Comparison of ENCODE assay signal across 9 cellular contexts in genomic region chr3:128496602-128497304, GRCh38. TPM values are rescaled to one million over a fixed set of nuclear protein-coding genes. Genes with fewer than 3 reads are reported as not detected.
A peak's percentile ranks its signal among the peaks of the same experiment; 100 is the strongest.
DNase-seq lines count a peak whose midpoint lies in the region; ATAC-seq and TF ChIP-seq lines count a peak whose summit lies in the region.
"Had no signal": no experiment of that assay in that cellular context is flagged by ENCODE, and none has a peak within 500 bp of the region (broad histone marks: within the 10 kb centered on the region; RNA-seq: fewer than 3 reads in every experiment).

No MANE protein-coding gene starts in this region.

- TF ChIP-seq CTCF in DND-41 (IDR thresholded peaks at IDR 0.05; ENCODE audit: borderline replicate concordance, extremely low read depth, low read length, poor library complexity, severe bottlenecking) (no peak), fibroblast of the aortic adventitia (IDR thresholded peaks at IDR 0.05; ENCODE audit: insufficient read depth, low read length) (no peak)

- no peaks in the 10 kb centered on the region for H3K36me3 ChIP-seq in DND-41 (ENCODE audit: insufficient read depth, low read length)

- no peaks in the 10 kb centered on the region for H4K20me1 ChIP-seq in DND-41 (ENCODE audit: insufficient read depth, low read length)

- H3K27me3 Mint-ChIP-seq in T-cell: peaks cover 55 to 74% of the 10 kb centered on the region in 2 donors

- H3K27ac Mint-ChIP-seq in T-cell: no peak overlapping the region

- H3K4me1 ChIP-seq in DND-41 (ENCODE audit: insufficient read depth, low read length): peaks cover 11% of the 10 kb centered on the region

- H3K4me3 ChIP-seq in DND-41 (ENCODE audit: low read depth in 1 of 2, low read length in 2 of 2) (peak overlapping the region in 1 of 2 experiments; percentile 54; a peak in 2 of 4 replicates), fibroblast of the aortic adventitia (ENCODE audit: low read depth, low read length) (no peak overlapping the region)

- H3K36me3 Mint-ChIP-seq in T-cell: no peaks in the 10 kb centered on the region

- H3K27ac ChIP-seq in DND-41 (ENCODE audit: low read length): no peak overlapping the region

- CTCF ChIA-PET in T-cell (lab: Charles Lee): interaction anchor here (0.6 to 1.6 kb wide), 5 partner anchors 30 to 398 kb away, joined by 3 to 7 read pairs (median 4); no protein-coding TSS in a partner anchor

- H3K4me2 ChIP-seq in DND-41 (ENCODE audit: insufficient read depth, low read length): peak overlapping the region; percentile 71

- DNase-seq in DND-41 (no peak), T-cell (peak in 1 of 34 experiments; percentile 23), fibroblast of the aortic adventitia (ENCODE audit: low read depth) (peak; percentile 22), renal cortical epithelial cell (ENCODE audit: low read depth) (peak; percentile 11), H4 (ENCODE audit: low spot score) (no peak), COLO829 (ENCODE audit: low spot score) (no peak), SW 1271 (lab: John Stamatoyannopoulos, UW) (no peak)
- DNase-seq: HCEC 1CT had no signal

- H2AFZ ChIP-seq in DND-41 (ENCODE audit: low read depth, low read length): peak overlapping the region; percentile 82

- H3K9me3 ChIP-seq in DND-41 (ENCODE audit: insufficient read depth, low read length, severe bottlenecking): no peaks in the 10 kb centered on the region

- H3K4me3 Mint-ChIP-seq in T-cell: peak overlapping the region; percentile 68 to 77 (median 74)

- H3K9ac ChIP-seq in DND-41 (ENCODE audit: low read depth, low read length): peak overlapping the region; percentile 47; the same call in 1 of the 2 replicates

- H3K79me2 ChIP-seq in DND-41 (ENCODE audit: insufficient read depth, low read length): no peaks in the 10 kb centered on the region

- POLR2A ChIA-PET in T-cell (lab: Charles Lee): no interaction called here

- peaks cover 6% of the 10 kb centered on the region for H3K27me3 ChIP-seq in DND-41 (ENCODE audit: insufficient read depth, low read length, poor library complexity)

- ATAC-seq in DND-41 (ENCODE audit: insufficient read depth, low read depth): no peak
- ATAC-seq in T-cell (replicated peaks in 1 of 4): no peak
- ATAC-seq in GM19023 (IDR thresholded peaks at IDR 0.05; ENCODE audit: unreplicated experiment): no peak

- peaks cover 9 to 18% (median 14%) of the 10 kb centered on the region in 3 donors for H3K4me1 Mint-ChIP-seq in T-cell

- H3K9me3 Mint-ChIP-seq in T-cell: no peaks in the 10 kb centered on the region

RNA-seq across cellular contexts. Expression of gene GATA2, which starts 3.8 kb away (rescaled TPM):
- total RNA-seq in T-cell: 1 to 10 TPM in 4 of 5 donors, under 1 TPM in 1; 0.98 to 4.6 (median 3.5) TPM
- total RNA-seq in fibroblast of the aortic adventitia (ENCODE audit: low replicate concordance): 5.5 and 9.3 TPM in 2 replicates
- 1.6 and 4.3 TPM in 2 replicates for total RNA-seq in renal cortical epithelial cell
- 4.0 TPM in 2 replicates for total RNA-seq in H4 (2014; rRNA removed; shearing (Covaris generic))

RNA-seq across cellular contexts. Expression of gene DNAJB8, which starts 30.1 kb away (rescaled TPM):
- total RNA-seq in T-cell: not detected
- total RNA-seq in fibroblast of the aortic adventitia (ENCODE audit: low replicate concordance): 0.25 TPM in 1 of 2 replicates, not detected in the other
- total RNA-seq in renal cortical epithelial cell: not detected in 2 replicates
- total RNA-seq in H4 (2014; rRNA removed; shearing (Covaris generic)): not detected in 2 replicates

Comparison
In these comparisons a context has a peak if more than half of its experiments do, and no peak if none do; other contexts are left out.
1. DNase-seq: peak in fibroblast of the aortic adventitia (single experiment) and renal cortical epithelial cell (single experiment); none in DND-41 (single experiment), H4 (single experiment), COLO829 (single experiment) and SW 1271 (0 of 2).